Comparison of ENCODE assay signal across 20 cellular contexts in genomic region chr12:24920141-24920540, GRCh38.
"Had no signal": no experiment of that assay in that cellular context is flagged by ENCODE, and none has a peak within 500 bp of the region (broad histone marks: within the 10 kb centered on the region; RNA-seq: fewer than 3 reads in every experiment).

No MANE protein-coding gene starts in this region.

- H3K4me3 Mint-ChIP-seq: activated T-cell treated with anti-CD3 and anti-CD28 coated beads, Interleukin-2, amount 50 U/mL, for 4 hours; naive B cell; neural progenitor cell; T-helper 17 cell had no signal

- H3K27ac Mint-ChIP-seq: activated naive CD4-positive, alpha-beta T cell treated with anti-CD3 and anti-CD28 coated beads, Interleukin-2, amount 50 U/mL, for 72 hours; neural progenitor cell; T-helper 17 cell had no signal

- H3K9me3 Mint-ChIP-seq: activated T-cell treated with anti-CD3 and anti-CD28 coated beads, Interleukin-2, amount 50 U/mL, for 4 hours; naive B cell had no signal

- H3K4me1 ChIP-seq: neural progenitor cell, psoas muscle, right lobe of liver had no signal

- H3K27me3 Mint-ChIP-seq: naive B cell, T-helper 17 cell had no signal

- H3K9ac ChIP-seq: neural progenitor cell had no signal

- ATAC-seq: body of pancreas, foreskin keratinocyte, mucosa of descending colon, psoas muscle, right lobe of liver, T-helper 17 cell had no signal

- H3K27me3 ChIP-seq: body of pancreas, dorsolateral prefrontal cortex, foreskin keratinocyte, hepatocyte, neural progenitor cell, ovary, right lobe of liver had no signal

- H3K27ac ChIP-seq: dorsolateral prefrontal cortex, hepatocyte, neural progenitor cell, ovary, psoas muscle, right lobe of liver, VCaP had no signal

- H2AFZ ChIP-seq: hepatocyte, neural progenitor cell had no signal

- H3K4me1 Mint-ChIP-seq: neural progenitor cell had no signal

- H3K4me3 ChIP-seq: body of pancreas, dorsolateral prefrontal cortex, hepatocyte, mucosa of descending colon, neural progenitor cell, ovary, psoas muscle, right lobe of liver, smooth muscle cell had no signal

- H3K4me2 ChIP-seq: hepatocyte, neural progenitor cell, smooth muscle cell had no signal

- H3K9me3 ChIP-seq: body of pancreas, mucosa of descending colon, ovary, psoas muscle, right lobe of liver had no signal

- DNase-seq: activated CD4-positive, alpha-beta T cell treated with anti-CD3 and anti-CD28 coated beads for 1 hour; activated effector memory CD4-positive, alpha-beta T cell treated with anti-CD3 and anti-CD28 coated beads, Interleukin-2, amount 50 U/mL, for 16 hours; activated T-cell treated with anti-CD3 and anti-CD28 coated beads, Interleukin-2, amount 50 U/mL, for 4 hours; amygdala; body of pancreas; caudate nucleus; dorsolateral prefrontal cortex; foreskin keratinocyte; mesenchymal stem cell; mucosa of descending colon; naive B cell; ovary; psoas muscle; right lobe of liver; T-helper 17 cell had no signal

- H3K36me3 Mint-ChIP-seq: naive B cell had no signal

- H3K36me3 ChIP-seq: ovary, right lobe of liver had no signal
